In genomic region chr19:35730326-35730725, GRCh38 we compare ENCODE assay signal across 26 cellular contexts. TPM values are rescaled to one million over a fixed set of nuclear protein-coding genes. Genes with fewer than 3 reads are reported as not detected.
A peak's percentile ranks its signal among the peaks of the same experiment; 100 is the strongest.
DNase-seq lines count a peak whose midpoint lies in the region; ATAC-seq and TF ChIP-seq lines count a peak whose summit lies in the region.
"Had no signal": no experiment of that assay in that cellular context is flagged by ENCODE, and none has a peak within 500 bp of the region (broad histone marks: within the 10 kb centered on the region; RNA-seq: fewer than 3 reads in every experiment).

No MANE protein-coding gene starts in this region.

- H3K4me1 ChIP-seq in osteoblast (ENCODE audit: insufficient read depth, low read length), result no peaks in the 10 kb centered on the region
- H3K4me1 ChIP-seq: A549 had no signal

- no peak overlapping the region for H3K4me2 ChIP-seq in osteoblast (ENCODE audit: insufficient read depth, low read length)
- H3K4me2 ChIP-seq: A549, GM23338 had no signal

- peak overlapping the region; percentile 39 to 65 for H3K27ac Mint-ChIP-seq in activated naive CD4-positive, alpha-beta T cell treated with anti-CD3 and anti-CD28 coated beads, Interleukin-2, amount 50 U/mL, for 72 hours
- peak overlapping the region; percentile 9 for H3K27ac Mint-ChIP-seq in endothelial cell (ENCODE audit: unreplicated experiment)
- H3K27ac Mint-ChIP-seq: B cell, GM23338 had no signal

- H3K9me3 Mint-ChIP-seq in activated naive CD4-positive, alpha-beta T cell treated with anti-CD3 and anti-CD28 coated beads, Interleukin-2, amount 50 U/mL, for 72 hours, result no peaks in the 10 kb centered on the region
- no peaks in the 10 kb centered on the region for H3K9me3 Mint-ChIP-seq in endothelial cell (ENCODE audit: unreplicated experiment)
- H3K9me3 Mint-ChIP-seq: CD14-positive monocyte; CD8-positive, alpha-beta memory T cell; GM23338; H9 had no signal

- peaks cover 16 to 40% of the 10 kb centered on the region in 2 donors for H3K36me3 Mint-ChIP-seq in activated naive CD4-positive, alpha-beta T cell treated with anti-CD3 and anti-CD28 coated beads, Interleukin-2, amount 50 U/mL, for 72 hours
- H3K36me3 Mint-ChIP-seq in endothelial cell (ENCODE audit: low read depth, unreplicated experiment), result peaks cover 69% of the 10 kb centered on the region

- H3K27me3 Mint-ChIP-seq in endothelial cell (ENCODE audit: unreplicated experiment), result peaks cover 21% of the 10 kb centered on the region
- H3K27me3 Mint-ChIP-seq: B cell; CD8-positive, alpha-beta memory T cell had no signal

- TF ChIP-seq CTCF in GM13977 (IDR thresholded peaks at IDR 0.05; ENCODE audit: extremely low read depth, insufficient read depth, missing control alignments) (no peak), endothelial cell (IDR thresholded peaks at IDR 0.05; ENCODE audit: unreplicated experiment) (no peak), osteoblast (IDR thresholded peaks at IDR 0.05; ENCODE audit: extremely low read depth, low read depth, low read length) (no peak)

- H3K4me1 Mint-ChIP-seq in endothelial cell (ENCODE audit: unreplicated experiment), result no peaks in the 10 kb centered on the region
- H3K4me1 Mint-ChIP-seq: CD14-positive monocyte, GM23338, H9 had no signal

- H3K27me3 ChIP-seq in osteoblast (ENCODE audit: insufficient read depth, low read length), result no peaks in the 10 kb centered on the region
- H3K27me3 ChIP-seq: MG63 had no signal

- peaks cover 75% of the 10 kb centered on the region for H3K36me3 ChIP-seq in osteoblast (ENCODE audit: insufficient read depth, low read length)

- H2AFZ ChIP-seq in osteoblast (ENCODE audit: low read length), result no peak overlapping the region
- H2AFZ ChIP-seq: GM23338 had no signal

- ATAC-seq in activated naive CD4-positive, alpha-beta T cell treated with anti-CD3 and anti-CD28 coated beads, Interleukin-2, amount 50 U/mL, for 72 hours, result no peak
- ATAC-seq: A549, GM23338 had no signal

- in situ Hi-C loops in GM13977 (cut with MboI; ENCODE audit: low pct_unique_long_range_greater_than_20kb, low sequenced_read_pairs, unreplicated experiment), result no loop called here

- no peak overlapping the region for H3K4me3 ChIP-seq in osteoblast (ENCODE audit: insufficient read depth, low read length)
- H3K4me3 ChIP-seq: A549, GM23338, MG63 had no signal

- H3K79me2 ChIP-seq in osteoblast (ENCODE audit: insufficient read depth, low read length), result no peaks in the 10 kb centered on the region

- peak overlapping the region; percentile 38 for H3K4me3 Mint-ChIP-seq in endothelial cell (ENCODE audit: unreplicated experiment)
- H3K4me3 Mint-ChIP-seq: B cell; CD14-positive monocyte; CD8-positive, alpha-beta memory T cell; GM23338; H9 had no signal

- no peak for DNase-seq in activated naive CD4-positive, alpha-beta T cell treated with anti-CD3 and anti-CD28 coated beads, Interleukin-2, amount 50 U/mL, for 72 hours (ENCODE audit: low spot score in 2 of 2)
- DNase-seq in activated naive CD4-positive, alpha-beta T cell (lab: John Stamatoyannopoulos, UW), result no peak
- DNase-seq in GM13977 (ENCODE audit: low spot score), result peak; percentile 14
- no peak for DNase-seq in endothelial cell (ENCODE audit: low spot score)
- DNase-seq in osteoblast (ENCODE audit: insufficient read length, low spot score, missing footprints), result peak; percentile 71
- no peak for DNase-seq in AG08395 (ENCODE audit: low spot score)
- no peak for DNase-seq in activated CD4-positive, alpha-beta T cell treated with anti-CD3 and anti-CD28 coated beads for 4 hours
- DNase-seq in C1 segment of cervical spinal cord (lab: John Stamatoyannopoulos, UW), result no peak
- DNase-seq: Calu3; CD8-positive, alpha-beta memory T cell; DMS79 treated with DMSO at 0.1 percent for 48 hours; GF-D8; H9; KBM-7; MG63; NCI-H1105 treated with DMSO at 0.1 percent for 48 hours; NCI-H146; NCI-H1930; NCI-H2107; NCI-H69; RPMI8226; SHP77 had no signal

- no peaks in the 10 kb centered on the region for H3K9me3 ChIP-seq in osteoblast (ENCODE audit: low read depth, low read length)
- H3K9me3 ChIP-seq: A549, MG63 had no signal

- peaks cover 10% of the 10 kb centered on the region for H4K20me1 ChIP-seq in osteoblast (ENCODE audit: insufficient read depth, low read length)

- no peak overlapping the region for H3K27ac ChIP-seq in osteoblast (ENCODE audit: low read depth, low read length)
- H3K27ac ChIP-seq: A549 had no signal

RNA-seq across cellular contexts. Expression of gene IGFLR1, which starts 11.9 kb away (rescaled TPM):
- 100 to 1,000 TPM in 1 of 2 donors, 10 to 100 TPM in 1; 74.6 to 245 TPM for total RNA-seq in activated naive CD4-positive, alpha-beta T cell treated with anti-CD3 and anti-CD28 coated beads, Interleukin-2, amount 50 U/mL, for 72 hours
- total RNA-seq in endothelial cell (ENCODE audit: unreplicated experiment) (3.2 TPM), osteoblast (0.72 and 0.88 TPM in 2 replicates)

RNA-seq across cellular contexts. Expression of gene KMT2B, which starts 12.5 kb away (rescaled TPM):
- 100 to 1,000 TPM in 1 of 2 donors, 10 to 100 TPM in 1; 54.6 to 200 TPM for total RNA-seq in activated naive CD4-positive, alpha-beta T cell treated with anti-CD3 and anti-CD28 coated beads, Interleukin-2, amount 50 U/mL, for 72 hours
- total RNA-seq in endothelial cell (ENCODE audit: unreplicated experiment) (51.7 TPM), osteoblast (6.5 and 6.8 TPM in 2 replicates)

RNA-seq across cellular contexts. Expression of gene U2AF1L4, which starts 14.9 kb away (rescaled TPM):
- 10 to 100 TPM; 33.8 to 69.0 TPM for total RNA-seq in activated naive CD4-positive, alpha-beta T cell treated with anti-CD3 and anti-CD28 coated beads, Interleukin-2, amount 50 U/mL, for 72 hours
- 12.0 TPM for total RNA-seq in endothelial cell (ENCODE audit: unreplicated experiment)
- total RNA-seq in osteoblast, result 5.8 and 8.8 TPM in 2 replicates

RNA-seq across cellular contexts. Expression of gene PSENEN, which starts 15.1 kb away (rescaled TPM):
- 10 to 100 TPM; 43.2 to 49.4 TPM for total RNA-seq in activated naive CD4-positive, alpha-beta T cell treated with anti-CD3 and anti-CD28 coated beads, Interleukin-2, amount 50 U/mL, for 72 hours
- total RNA-seq in endothelial cell (ENCODE audit: unreplicated experiment) (99.0 TPM), osteoblast (8.8 and 11.6 TPM in 2 replicates)

RNA-seq across cellular contexts. Expression of gene LIN37, which starts 18.1 kb away (rescaled TPM):
- total RNA-seq in activated naive CD4-positive, alpha-beta T cell treated with anti-CD3 and anti-CD28 coated beads, Interleukin-2, amount 50 U/mL, for 72 hours, result 10 to 100 TPM; 11.2 to 25.0 TPM
- 9.0 TPM for total RNA-seq in endothelial cell (ENCODE audit: unreplicated experiment)
- total RNA-seq in osteoblast, result 9.0 and 13.6 TPM in 2 replicates

Comparison
In these comparisons a context has a peak if more than half of its experiments do, and no peak if none do; other contexts are left out.
1. DNase-seq: peak in GM13977 (single experiment) and osteoblast (single experiment); none in activated naive CD4-positive, alpha-beta T cell treated with anti-CD3 and anti-CD28 coated beads, Interleukin-2, amount 50 U/mL, for 72 hours (0 of 2), activated naive CD4-positive, alpha-beta T cell (0 of 4), endothelial cell (single experiment), AG08395 (single experiment), activated CD4-positive, alpha-beta T cell treated with anti-CD3 and anti-CD28 coated beads for 4 hours (0 of 2) and C1 segment of cervical spinal cord (0 of 14).
2. RNA of gene IGFLR1, which starts 11.9 kb away (total RNA-seq): 74.6 to 245 TPM in activated naive CD4-positive, alpha-beta T cell treated with anti-CD3 and anti-CD28 coated beads, Interleukin-2, amount 50 U/mL, for 72 hours; 3.2 TPM in endothelial cell (single experiment) and 0.72 to 0.88 TPM in osteoblast; every median in the first group is over 10 times any median in the second.